2 cellular contexts compared by ENCODE assay signal in genomic region chr11:10597877-10598341, GRCh38.
TF ChIP-seq lines count a peak whose summit lies in the region.

No MANE protein-coding gene starts in this region.

TF ChIP-seq in GM12878, 131 proteins besides CTCF, POLR2A, EP300 and RAD21:
- TF ChIP-seq IKZF1 (conservative IDR thresholded peaks at IDR 0.05) (0 out of 2 replicates have a peak, but pooled peaks have one; percentile 20), MYC (IDR thresholded peaks at IDR 0.05; ENCODE audit: insufficient read depth, insufficient read length, insufficient replicate concordance, low read length, severe bottlenecking) (no peak), KDM1A (IDR thresholded peaks at IDR 0.05; ENCODE audit: borderline replicate concordance) (no peak), SPI1 (IDR thresholded peaks at IDR 0.05; ENCODE audit: borderline replicate concordance, insufficient read depth, low read depth, low read length) (peak; percentile 53; the same call in 1 of the 2 replicates)
TF ChIP-seq in GM12878: peak in this region for 2.

TF ChIP-seq in HepG2, 621 proteins besides CTCF, POLR2A, EP300 and RAD21:
- TF ChIP-seq CEBPB (IDR thresholded peaks at IDR 0.05; ENCODE audit: borderline replicate concordance, low read depth, low read length) = peak; percentile 84
- no peak for TF ChIP-seq U2AF1 (optimal IDR thresholded peaks at IDR 0.05; ENCODE audit: low read depth, low read length)
- peak; percentile 47; the same call in 1 of the 2 replicates for TF ChIP-seq ATF7 (IDR thresholded peaks at IDR 0.05)
- no peak for TF ChIP-seq ATF7 (CRISPR knock-in tag; IDR thresholded peaks at IDR 0.05)
- no peak for TF ChIP-seq RARA (CRISPR knock-in tag; IDR thresholded peaks at IDR 0.05)
- peak; percentile 70 for TF ChIP-seq CEBPG (CRISPR knock-in tag; IDR thresholded peaks at IDR 0.05)
